In genomic region chr18:2855560-2856350, GRCh38 we compare ENCODE assay signal across 15 cellular contexts. TPM values are rescaled to one million over a fixed set of nuclear protein-coding genes. Genes with fewer than 3 reads are reported as not detected.
DNase-seq lines count a peak whose midpoint lies in the region; ATAC-seq, FAIRE-seq and TF ChIP-seq lines count a peak whose summit lies in the region.
"Had no signal": no experiment of that assay in that cellular context is flagged by ENCODE, and none has a peak within 500 bp of the region (broad histone marks: within the 10 kb centered on the region; RNA-seq: fewer than 3 reads in every experiment).

No MANE protein-coding gene starts in this region.

- peaks cover 14% of the 10 kb centered on the region for H3K4me1 Mint-ChIP-seq in neural progenitor cell
- peaks cover 10% of the 10 kb centered on the region for H3K4me1 Mint-ChIP-seq in activated T-helper 17 cell treated with anti-CD3 and anti-CD28 coated beads, Interleukin-2, amount 50 U/mL, for 72 hours

- no peaks in the 10 kb centered on the region for H3F3A ChIP-seq in neural progenitor cell (ENCODE audit: low read depth)

- peaks cover 6% of the 10 kb centered on the region for H3K27me3 Mint-ChIP-seq in neural progenitor cell (ENCODE audit: insufficient read depth, low read depth)
- H3K27me3 Mint-ChIP-seq in activated T-helper 17 cell treated with anti-CD3 and anti-CD28 coated beads, Interleukin-2, amount 50 U/mL, for 72 hours: peaks cover 12% of the 10 kb centered on the region

- no peak overlapping the region for H2AFZ ChIP-seq in neural progenitor cell (replicated peaks)

- FAIRE-seq in RCC 7860 (lab: Jason Lieb, UNC): no peak
- FAIRE-seq: D721Med had no signal

- H3K27me3 ChIP-seq in neural progenitor cell: no peaks in the 10 kb centered on the region
- H3K27me3 ChIP-seq: Peyer's patch had no signal

- H3K4me1 ChIP-seq in neural progenitor cell: peaks cover 25% of the 10 kb centered on the region
- H3K4me1 ChIP-seq: Peyer's patch had no signal

- H3K9me3 ChIP-seq in neural progenitor cell (ENCODE audit: low read depth): no peaks in the 10 kb centered on the region
- H3K9me3 ChIP-seq: Peyer's patch had no signal

- H4K20me1 ChIP-seq in neural progenitor cell (ENCODE audit: low read depth): no peaks in the 10 kb centered on the region

- peaks cover 12% of the 10 kb centered on the region for H3K9me3 Mint-ChIP-seq in neural progenitor cell
- H3K9me3 Mint-ChIP-seq in activated T-helper 17 cell treated with anti-CD3 and anti-CD28 coated beads, Interleukin-2, amount 50 U/mL, for 72 hours: no peaks in the 10 kb centered on the region

- no peak overlapping the region for H3K4me3 ChIP-seq in neural progenitor cell
- H3K4me3 ChIP-seq: lung, Peyer's patch had no signal

- peak; percentile 14 for DNase-seq in stimulated activated CD4-positive, alpha-beta T cell treated with anti-CD3 and anti-CD28 coated beads, Interleukin-15, amount 100 ng/mL, for 24 hours
- DNase-seq in stimulated activated CD4-positive, alpha-beta T cell treated with anti-CD3 and anti-CD28 coated beads, Interleukin-4, amount 100 ng/mL, for 24 hours: no peak
- DNase-seq in epithelial cell of prostate (ENCODE audit: low read depth, low spot score) (peak; percentile 41), neural progenitor cell (ENCODE audit: low spot score) (no peak), RCC 7860 (ENCODE audit: low spot score) (no peak)
- DNase-seq: AML-193, NCI-H2107, NCI-H69, Peyer's patch had no signal

- H3K4me3 Mint-ChIP-seq in neural progenitor cell: no peak overlapping the region
- no peak overlapping the region for H3K4me3 Mint-ChIP-seq in activated T-helper 17 cell treated with anti-CD3 and anti-CD28 coated beads, Interleukin-2, amount 50 U/mL, for 72 hours
- H3K4me3 Mint-ChIP-seq: stimulated activated memory B cell treated with anti-CD40 and anti-IgM and Interleukin-4, amounts not matched to agents 10 μg/mL and 1 μg/mL and 100 μg/mL, for 72 hours had no signal

- peak overlapping the region; percentile 17 for H3K27ac Mint-ChIP-seq in neural progenitor cell
- no peak overlapping the region for H3K27ac Mint-ChIP-seq in activated T-helper 17 cell treated with anti-CD3 and anti-CD28 coated beads, Interleukin-2, amount 50 U/mL, for 72 hours
- H3K27ac Mint-ChIP-seq: stimulated activated memory B cell treated with anti-CD40 and anti-IgM and Interleukin-4, amounts not matched to agents 10 μg/mL and 1 μg/mL and 100 μg/mL, for 72 hours had no signal

- H3K36me3 ChIP-seq in neural progenitor cell: no peaks in the 10 kb centered on the region
- H3K36me3 ChIP-seq: Peyer's patch had no signal

- H3K36me3 Mint-ChIP-seq in neural progenitor cell: no peaks in the 10 kb centered on the region
- H3K36me3 Mint-ChIP-seq in activated T-helper 17 cell treated with anti-CD3 and anti-CD28 coated beads, Interleukin-2, amount 50 U/mL, for 72 hours (ENCODE audit: low read depth): no peaks in the 10 kb centered on the region

- no peaks in the 10 kb centered on the region for H3K79me2 ChIP-seq in neural progenitor cell (ENCODE audit: low read depth)

- no peak overlapping the region for H3K4me2 ChIP-seq in neural progenitor cell

- TF ChIP-seq CTCF in neural progenitor cell (IDR thresholded peaks at IDR 0.05): no peak

- H3K27ac ChIP-seq in epithelial cell of prostate (no peak overlapping the region), neural progenitor cell (no peak overlapping the region)

- no peak for ATAC-seq in activated T-helper 17 cell treated with anti-CD3 and anti-CD28 coated beads, Interleukin-2, amount 50 U/mL, for 72 hours (replicated peaks)
- no peak for ATAC-seq in HG02970 (IDR thresholded peaks at IDR 0.05; ENCODE audit: low FRiP score, unreplicated experiment)
- ATAC-seq: HCT116; stimulated activated memory B cell treated with anti-CD40 and anti-IgM and Interleukin-4, amounts not matched to agents 10 μg/mL and 1 μg/mL and 100 μg/mL, for 72 hours had no signal

- H3K9ac ChIP-seq in neural progenitor cell: no peak overlapping the region

RNA-seq across cellular contexts. Expression of gene EMILIN2, which starts 8.9 kb away (rescaled TPM):
- 2.2 and 10.7 TPM in 2 replicates for total RNA-seq in neural progenitor cell (ENCODE audit: low replicate concordance)
- total RNA-seq in activated T-helper 17 cell treated with anti-CD3 and anti-CD28 coated beads, Interleukin-2, amount 50 U/mL, for 72 hours: 10 to 100 TPM; 20.7 to 28.8 TPM

Comparison
In these comparisons a context has a peak if more than half of its experiments do, and no peak if none do; other contexts are left out.
1. DNase-seq: peak in stimulated activated CD4-positive, alpha-beta T cell treated with anti-CD3 and anti-CD28 coated beads, Interleukin-15, amount 100 ng/mL, for 24 hours (single experiment) and epithelial cell of prostate (single experiment); none in stimulated activated CD4-positive, alpha-beta T cell treated with anti-CD3 and anti-CD28 coated beads, Interleukin-4, amount 100 ng/mL, for 24 hours (single experiment), neural progenitor cell (single experiment) and RCC 7860 (single experiment).